34 cellular contexts compared by ENCODE assay signal in the genomic region with DNA sequence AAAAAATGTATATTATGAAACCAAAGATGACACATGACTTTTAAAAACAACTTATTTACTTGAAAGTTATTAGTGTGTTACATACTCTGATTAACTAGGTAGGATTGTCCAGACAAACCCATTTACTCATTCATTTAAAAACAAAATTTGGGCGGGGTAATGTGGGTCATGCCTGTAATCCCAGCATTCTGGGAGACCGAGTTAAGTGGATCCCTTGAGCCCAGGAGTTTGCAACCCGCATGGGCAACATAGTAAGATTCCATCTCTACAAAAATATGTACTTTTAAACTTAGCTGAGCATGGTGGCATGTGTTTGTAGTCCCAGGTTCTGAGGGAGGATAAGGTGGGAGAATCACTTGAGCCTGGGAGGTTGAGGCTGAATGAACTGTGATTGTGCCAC.
"Had no signal": no experiment of that assay in that cellular context is flagged by ENCODE, and none has a peak within 500 bp of the region (broad histone marks: within the 10 kb centered on the region; RNA-seq: fewer than 3 reads in every experiment).

No MANE protein-coding gene starts in this region.

- DNase-seq: Karpas-422, Kasumi-1, MG63, MM.1S, MV-4-11, NCI-H1048, NCI-H1092, NCI-H1092 treated with DMSO at 0.1 percent for 48 hours, NCI-H1105, NCI-H1105 treated with DMSO at 0.1 percent for 48 hours, NCI-H1417, NCI-H1417 treated with DMSO at 0.1 percent for 48 hours, NCI-H1436 treated with DMSO at 0.1 percent for 48 hours, NCI-H146, NCI-H1694, NCI-H1694 treated with DMSO at 0.1 percent for 48 hours, NCI-H187, NCI-H187 treated with DMSO at 0.1 percent for 48 hours, NCI-H1930, NCI-H2029, NCI-H2029 treated with DMSO at 0.1 percent for 48 hours, NCI-H2081, NCI-H2081 treated with DMSO at 0.1 percent for 48 hours, NCI-H2107, NCI-H2171, NCI-H2171 treated with DMSO at 0.1 percent for 48 hours, NCI-H2227 treated with DMSO at 0.1 percent for 48 hours, NCI-H226, NCI-H345, NCI-H446, NCI-H446 treated with DMSO at 0.1 percent for 48 hours, NCI-H510A, NCI-H510A treated with DMSO at 0.1 percent for 48 hours had no signal

- H3K27me3 ChIP-seq: MG63 had no signal

- H3K4me3 ChIP-seq: MG63 had no signal

- H3K36me3 ChIP-seq: MG63 had no signal

- H3K9ac ChIP-seq: KMS-11 had no signal

- H3K27ac ChIP-seq: KMS-11 had no signal

- H3K9me3 ChIP-seq: MG63 had no signal

- H3K4me2 ChIP-seq: KMS-11 had no signal
